Comparison of ENCODE assay signal across 8 cellular contexts in genomic region chr7:128791121-128791967, GRCh38. TPM values are rescaled to one million over a fixed set of nuclear protein-coding genes. Genes with fewer than 3 reads are reported as not detected.
A peak's percentile ranks its signal among the peaks of the same experiment; 100 is the strongest.
DNase-seq lines count a peak whose midpoint lies in the region; ATAC-seq, FAIRE-seq and TF ChIP-seq lines count a peak whose summit lies in the region.

No MANE protein-coding gene starts in this region.

- H3K36me3 ChIP-seq in kidney epithelial cell (ENCODE audit: control insufficient read depth, insufficient read depth, low read length), result no peaks in the 10 kb centered on the region

- FAIRE-seq in GM18507 (lab: Jason Lieb, UNC), result peak; percentile 42

- TF ChIP-seq CTCF in cardiac fibroblast (IDR thresholded peaks at IDR 0.05; ENCODE audit: low read depth, low read length), result no peak
- no peak for TF ChIP-seq CTCF in kidney epithelial cell (IDR thresholded peaks at IDR 0.05; ENCODE audit: insufficient read depth, low read length, poor library complexity, severe bottlenecking)

- DNase-seq in GM18507 (ENCODE audit: extremely low spot score, insufficient read length, low read depth) (peak; percentile 82), NCI-H2107 (lab: John Stamatoyannopoulos, UW) (peak; percentile 61), cardiac fibroblast (ENCODE audit: low read depth in 2 of 2) (peak; percentile 38 to 50), kidney epithelial cell (ENCODE audit: low read depth) (no peak), cerebellar nuclear complex (lab: John Stamatoyannopoulos, UW) (no peak)
- DNase-seq in activated CD4-positive, CD25-positive, alpha-beta regulatory T cell treated with anti-CD3 and anti-CD28 coated beads, Interleukin-2, amount 50 U/mL, for 16 hours (ENCODE audit: low read depth, low spot score), result peak; percentile 46
- DNase-seq in stimulated activated CD4-positive, alpha-beta T cell treated with anti-CD3 and anti-CD28 coated beads, Interleukin-1b, Interleukin-23, amount 100 ng/mL, for 24 hours (ENCODE audit: low read depth in 4 of 4, low spot score in 1 of 4), result peak; percentile 55 to 77 (median 60)

- H3K27me3 ChIP-seq in kidney epithelial cell (ENCODE audit: control insufficient read depth, insufficient read depth, low read length), result peaks cover 16% of the 10 kb centered on the region

- peak overlapping the region; percentile 70 to 77 for H3K4me3 ChIP-seq in cardiac fibroblast (replicated peaks in 1 of 2; ENCODE audit: low read depth in 2 of 2, low read length in 2 of 2)
- peak overlapping the region; percentile 57 for H3K4me3 ChIP-seq in kidney epithelial cell (ENCODE audit: low read depth, low read length)

- peak; percentile 84 for ATAC-seq in HG02678 (IDR thresholded peaks at IDR 0.05; ENCODE audit: unreplicated experiment)

RNA-seq across cellular contexts. Expression of gene CCDC136, which starts 0.4 kb away (rescaled TPM):
- total RNA-seq in kidney epithelial cell, result 7.1 and 7.2 TPM in 2 replicates

RNA-seq across cellular contexts. Expression of gene OPN1SW, which starts 15.8 kb away (rescaled TPM):
- total RNA-seq in kidney epithelial cell, result not detected in 2 replicates

RNA-seq across cellular contexts. Expression of gene FLNC, which starts 38.9 kb away (rescaled TPM):
- total RNA-seq in kidney epithelial cell, result 243 and 267 TPM in 2 replicates

RNA-seq across cellular contexts. Expression of gene CALU, which starts 52.2 kb away (rescaled TPM):
- 198 and 210 TPM in 2 replicates for total RNA-seq in kidney epithelial cell

Comparison
In these comparisons a context has a peak if more than half of its experiments do, and no peak if none do; other contexts are left out.
1. DNase-seq: peak in GM18507 (single experiment), NCI-H2107 (single experiment), activated CD4-positive, CD25-positive, alpha-beta regulatory T cell treated with anti-CD3 and anti-CD28 coated beads, Interleukin-2, amount 50 U/mL, for 16 hours (single experiment), cardiac fibroblast (2 of 2) and stimulated activated CD4-positive, alpha-beta T cell treated with anti-CD3 and anti-CD28 coated beads, Interleukin-1b, Interleukin-23, amount 100 ng/mL, for 24 hours (4 of 4); none in kidney epithelial cell (single experiment) and cerebellar nuclear complex (0 of 2).